Comparison of ENCODE assay signal across 18 cellular contexts in genomic region chr1:33684346-33685122, GRCh38.
"Had no signal": no experiment of that assay in that cellular context is flagged by ENCODE, and none has a peak within 500 bp of the region (broad histone marks: within the 10 kb centered on the region; RNA-seq: fewer than 3 reads in every experiment).

No MANE protein-coding gene starts in this region.

- H3K27ac Mint-ChIP-seq: activated CD8-positive, alpha-beta T cell treated with anti-CD3 and anti-CD28 coated beads for 36 hours; activated naive CD8-positive, alpha-beta T cell treated with anti-CD3 and anti-CD28 coated beads, Interleukin-2, amount 50 U/mL, for 24 hours; memory B cell; natural killer cell treated with Interleukin-12 subunit alpha and Interleukin-12 subunit beta and Interleukin-15 and Interleukin-18, amount 100 ng/mL, for 72 hours had no signal

- H3K36me3 Mint-ChIP-seq: memory B cell; natural killer cell treated with Interleukin-12 subunit alpha and Interleukin-12 subunit beta and Interleukin-15 and Interleukin-18, amount 100 ng/mL, for 72 hours had no signal

- H3K4me3 Mint-ChIP-seq: activated CD8-positive, alpha-beta T cell treated with anti-CD3 and anti-CD28 coated beads for 36 hours; activated naive CD8-positive, alpha-beta T cell treated with anti-CD3 and anti-CD28 coated beads, Interleukin-2, amount 50 U/mL, for 24 hours; memory B cell; natural killer cell treated with Interleukin-12 subunit alpha and Interleukin-12 subunit beta and Interleukin-15 and Interleukin-18, amount 100 ng/mL, for 72 hours had no signal

- ATAC-seq: activated CD8-positive, alpha-beta T cell treated with anti-CD3 and anti-CD28 coated beads for 36 hours; activated naive CD8-positive, alpha-beta T cell treated with anti-CD3 and anti-CD28 coated beads, Interleukin-2, amount 50 U/mL, for 24 hours; natural killer cell treated with Interleukin-12 subunit alpha and Interleukin-12 subunit beta and Interleukin-15 and Interleukin-18, amount 100 ng/mL, for 72 hours had no signal

- H3K36me3 ChIP-seq: left ventricle myocardium inferior, sigmoid colon, transverse colon had no signal

- H3K27ac ChIP-seq: coronary artery, left ventricle myocardium inferior, sigmoid colon, transverse colon, VCaP had no signal

- H3K4me1 ChIP-seq: left ventricle myocardium inferior, sigmoid colon, transverse colon had no signal

- H3K4me1 Mint-ChIP-seq: activated naive CD8-positive, alpha-beta T cell treated with anti-CD3 and anti-CD28 coated beads, Interleukin-2, amount 50 U/mL, for 24 hours; memory B cell had no signal

- DNase-seq: activated CD8-positive, alpha-beta memory T cell treated with anti-CD3 and anti-CD28 coated beads, Interleukin-2, amount 50 U/mL, for 48 hours; activated CD8-positive, alpha-beta T cell treated with anti-CD3 and anti-CD28 coated beads for 36 hours; activated naive CD4-positive, alpha-beta T cell treated with Interleukin-2 at 50 U/mL for 16 hours; activated naive CD8-positive, alpha-beta T cell treated with anti-CD3 and anti-CD28 coated beads, Interleukin-2, amount 50 U/mL, for 24 hours; central memory CD4-positive, alpha-beta T cell; effector CD4-positive, alpha-beta T cell; sigmoid colon; stimulated activated CD4-positive, alpha-beta T cell treated with anti-CD3 and anti-CD28 coated beads, Interleukin-2, amount 100 ng/mL, for 24 hours; stimulated activated naive CD4-positive, alpha-beta T cell; T-helper 9 cell; transverse colon had no signal

- H3K4me3 ChIP-seq: coronary artery, left ventricle myocardium inferior, sigmoid colon, transverse colon had no signal

- FAIRE-seq: endothelial cell of umbilical vein, keratinocyte had no signal

- H3K9me3 Mint-ChIP-seq: activated CD8-positive, alpha-beta T cell treated with anti-CD3 and anti-CD28 coated beads for 36 hours; activated naive CD8-positive, alpha-beta T cell treated with anti-CD3 and anti-CD28 coated beads, Interleukin-2, amount 50 U/mL, for 24 hours; memory B cell; natural killer cell treated with Interleukin-12 subunit alpha and Interleukin-12 subunit beta and Interleukin-15 and Interleukin-18, amount 100 ng/mL, for 72 hours had no signal

- H3K9me3 ChIP-seq: left ventricle myocardium inferior, sigmoid colon, transverse colon had no signal
